2 cellular contexts compared by ENCODE assay signal in the genomic region with DNA sequence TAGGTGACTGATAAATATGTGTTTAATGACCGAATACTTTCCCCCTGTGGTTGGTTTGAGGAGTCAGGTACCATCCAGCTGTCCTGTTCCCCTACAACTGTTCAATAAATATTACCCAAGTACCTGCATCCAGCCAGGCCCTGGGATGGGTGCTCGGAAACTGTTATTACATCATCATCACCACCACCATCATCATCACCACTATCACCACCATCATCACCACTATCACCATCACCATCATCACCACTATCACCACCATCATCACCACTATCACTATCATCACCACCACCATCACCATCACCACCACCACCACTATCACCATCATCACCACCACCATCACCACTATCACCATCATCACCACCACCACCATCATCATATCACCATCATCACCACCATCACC.
A peak's percentile ranks its signal among the peaks of the same experiment; 100 is the strongest.
TF ChIP-seq lines count a peak whose summit lies in the region.

No MANE protein-coding gene starts in this region.

TF ChIP-seq in HepG2, 621 proteins besides CTCF, POLR2A, EP300 and RAD21:
- peak; percentile 63 for TF ChIP-seq ATF7 (IDR thresholded peaks at IDR 0.05)
- TF ChIP-seq ATF7 (CRISPR knock-in tag; IDR thresholded peaks at IDR 0.05) = no peak
- TF ChIP-seq HOXA9 (CRISPR knock-in tag; IDR thresholded peaks at IDR 0.05; ENCODE audit: borderline replicate concordance) = no peak
- TF ChIP-seq CREB1 (IDR thresholded peaks at IDR 0.05) = peak; percentile 86
- no peak for TF ChIP-seq CREB1 (CRISPR knock-in tag; IDR thresholded peaks at IDR 0.05)
- TF ChIP-seq HNF4A (CRISPR knock-in tag; IDR thresholded peaks at IDR 0.05) = no peak
- TF ChIP-seq ZNF382 (CRISPR knock-in tag; IDR thresholded peaks at IDR 0.05; ENCODE audit: borderline replicate concordance) = no peak

TF ChIP-seq in HEK293, 187 proteins besides CTCF, POLR2A, EP300 and RAD21:
- TF ChIP-seq, protein P1, sequence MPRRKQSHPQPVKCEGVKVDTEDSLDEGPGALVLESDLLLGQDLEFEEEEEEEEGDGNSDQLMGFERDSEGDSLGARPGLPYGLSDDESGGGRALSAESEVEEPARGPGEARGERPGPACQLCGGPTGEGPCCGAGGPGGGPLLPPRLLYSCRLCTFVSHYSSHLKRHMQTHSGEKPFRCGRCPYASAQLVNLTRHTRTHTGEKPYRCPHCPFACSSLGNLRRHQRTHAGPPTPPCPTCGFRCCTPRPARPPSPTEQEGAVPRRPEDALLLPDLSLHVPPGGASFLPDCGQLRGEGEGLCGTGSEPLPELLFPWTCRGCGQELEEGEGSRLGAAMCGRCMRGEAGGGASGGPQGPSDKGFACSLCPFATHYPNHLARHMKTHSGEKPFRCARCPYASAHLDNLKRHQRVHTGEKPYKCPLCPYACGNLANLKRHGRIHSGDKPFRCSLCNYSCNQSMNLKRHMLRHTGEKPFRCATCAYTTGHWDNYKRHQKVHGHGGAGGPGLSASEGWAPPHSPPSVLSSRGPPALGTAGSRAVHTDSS (tag by site-specific recombination; IDR thresholded peaks at IDR 0.05) = peak; percentile 92
- TF ChIP-seq ZNF585B (tag by site-specific recombination; IDR thresholded peaks at IDR 0.05) (no peak), ZNF24 (tag by site-specific recombination; IDR thresholded peaks at IDR 0.05) (no peak), SALL2 (tag by site-specific recombination; IDR thresholded peaks at IDR 0.05; ENCODE audit: borderline replicate concordance) (no peak), ZNF292 (tag by site-specific recombination; IDR thresholded peaks at IDR 0.05; ENCODE audit: borderline replicate concordance, low read depth) (no peak), PRDM4 (tag by site-specific recombination; IDR thresholded peaks at IDR 0.05) (0 out of 2 replicates have a peak, but pooled peaks have one; percentile 14), ZNF707 (tag by site-specific recombination; IDR thresholded peaks at IDR 0.05) (no peak), ZNF658 (tag by site-specific recombination; IDR thresholded peaks at IDR 0.05) (no peak)
- TF ChIP-seq, protein P2, sequence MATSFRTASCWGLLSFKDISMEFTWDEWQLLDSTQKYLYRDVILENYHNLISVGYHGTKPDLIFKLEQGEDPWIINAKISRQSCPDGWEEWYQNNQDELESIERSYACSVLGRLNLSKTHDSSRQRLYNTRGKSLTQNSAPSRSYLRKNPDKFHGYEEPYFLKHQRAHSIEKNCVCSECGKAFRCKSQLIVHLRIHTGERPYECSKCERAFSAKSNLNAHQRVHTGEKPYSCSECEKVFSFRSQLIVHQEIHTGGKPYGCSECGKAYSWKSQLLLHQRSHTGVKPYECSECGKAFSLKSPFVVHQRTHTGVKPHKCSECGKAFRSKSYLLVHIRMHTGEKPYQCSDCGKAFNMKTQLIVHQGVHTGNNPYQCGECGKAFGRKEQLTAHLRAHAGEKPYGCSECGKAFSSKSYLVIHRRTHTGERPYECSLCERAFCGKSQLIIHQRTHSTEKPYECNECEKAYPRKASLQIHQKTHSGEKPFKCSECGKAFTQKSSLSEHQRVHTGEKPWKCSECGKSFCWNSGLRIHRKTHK (tag by site-specific recombination; IDR thresholded peaks at IDR 0.05) = no peak
- TF ChIP-seq, protein P3, sequence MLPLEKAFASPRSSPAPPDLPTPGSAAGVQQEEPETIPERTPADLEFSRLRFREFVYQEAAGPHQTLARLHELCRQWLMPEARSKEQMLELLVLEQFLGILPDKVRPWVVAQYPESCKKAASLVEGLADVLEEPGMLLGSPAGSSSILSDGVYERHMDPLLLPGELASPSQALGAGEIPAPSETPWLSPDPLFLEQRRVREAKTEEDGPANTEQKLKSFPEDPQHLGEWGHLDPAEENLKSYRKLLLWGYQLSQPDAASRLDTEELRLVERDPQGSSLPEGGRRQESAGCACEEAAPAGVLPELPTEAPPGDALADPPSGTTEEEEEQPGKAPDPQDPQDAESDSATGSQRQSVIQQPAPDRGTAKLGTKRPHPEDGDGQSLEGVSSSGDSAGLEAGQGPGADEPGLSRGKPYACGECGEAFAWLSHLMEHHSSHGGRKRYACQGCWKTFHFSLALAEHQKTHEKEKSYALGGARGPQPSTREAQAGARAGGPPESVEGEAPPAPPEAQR (tag by site-specific recombination; IDR thresholded peaks at IDR 0.05) = no peak
